10 cellular contexts compared by ENCODE assay signal in genomic region chr19:47275866-47276461, GRCh38. TPM values are rescaled to one million over a fixed set of nuclear protein-coding genes. Genes with fewer than 3 reads are reported as not detected.
DNase-seq lines count a peak whose midpoint lies in the region; ATAC-seq, FAIRE-seq and TF ChIP-seq lines count a peak whose summit lies in the region.
"Had no signal": no experiment of that assay in that cellular context is flagged by ENCODE, and none has a peak within 500 bp of the region (broad histone marks: within the 10 kb centered on the region; RNA-seq: fewer than 3 reads in every experiment).

No MANE protein-coding gene starts in this region.

- H3K27me3 Mint-ChIP-seq in T-helper 2 cell treated with Interferon-gamma antibody and Interleukin-4, amounts not matched to agents 5 μg/mL and 100 μg/mL, for 36 hours (ENCODE audit: low read depth) = no peaks in the 10 kb centered on the region
- no peaks in the 10 kb centered on the region for H3K27me3 Mint-ChIP-seq in activated T-helper 17 cell treated with anti-CD3 and anti-CD28 coated beads, Interleukin-2, amount 50 U/mL, for 72 hours
- H3K27me3 Mint-ChIP-seq in immature natural killer cell (ENCODE audit: low read depth in 3 of 3) = peaks cover 10 to 29% (median 21%) of the 10 kb centered on the region in 3 donors

- H3K27ac ChIP-seq in suprapubic skin = peak overlapping the region; percentile 5
- H3K27ac ChIP-seq: HL-60 had no signal

- ATAC-seq in activated T-helper 17 cell treated with anti-CD3 and anti-CD28 coated beads, Interleukin-2, amount 50 U/mL, for 72 hours (replicated peaks) = no peak

- no peak for FAIRE-seq in RCC 7860 (lab: Jason Lieb, UNC)

- peak overlapping the region; percentile 64 for H3K4me3 ChIP-seq in suprapubic skin

- peaks cover 13% of the 10 kb centered on the region for H3K36me3 Mint-ChIP-seq in T-helper 2 cell treated with Interferon-gamma antibody and Interleukin-4, amounts not matched to agents 5 μg/mL and 100 μg/mL, for 36 hours (ENCODE audit: low read depth)
- peaks cover 39% of the 10 kb centered on the region for H3K36me3 Mint-ChIP-seq in activated T-helper 17 cell treated with anti-CD3 and anti-CD28 coated beads, Interleukin-2, amount 50 U/mL, for 72 hours (ENCODE audit: low read depth)
- no peaks in the 10 kb centered on the region for H3K36me3 Mint-ChIP-seq in immature natural killer cell

- no peak for TF ChIP-seq POLR2A in suprapubic skin (IDR thresholded peaks at IDR 0.05)

- peak overlapping the region; percentile 72 for H3K4me3 Mint-ChIP-seq in T-helper 2 cell treated with Interferon-gamma antibody and Interleukin-4, amounts not matched to agents 5 μg/mL and 100 μg/mL, for 36 hours
- H3K4me3 Mint-ChIP-seq in activated T-helper 17 cell treated with anti-CD3 and anti-CD28 coated beads, Interleukin-2, amount 50 U/mL, for 72 hours = peak overlapping the region; percentile 70
- H3K4me3 Mint-ChIP-seq in immature natural killer cell = peak overlapping the region; percentile 73 to 83 (median 79)

- peaks cover 35% of the 10 kb centered on the region for H3K4me1 ChIP-seq in suprapubic skin

- 45% methylated on average over 7 of the region's 12 CpGs for WGBS in suprapubic skin

- peaks cover 18% of the 10 kb centered on the region for H3K4me1 Mint-ChIP-seq in T-helper 2 cell treated with Interferon-gamma antibody and Interleukin-4, amounts not matched to agents 5 μg/mL and 100 μg/mL, for 36 hours (ENCODE audit: low read depth)
- H3K4me1 Mint-ChIP-seq in activated T-helper 17 cell treated with anti-CD3 and anti-CD28 coated beads, Interleukin-2, amount 50 U/mL, for 72 hours = peaks cover 26% of the 10 kb centered on the region
- peaks cover 20 to 22% of the 10 kb centered on the region in 2 donors for H3K4me1 Mint-ChIP-seq in immature natural killer cell

- TF ChIP-seq EP300 in suprapubic skin (IDR thresholded peaks at IDR 0.05) = no peak

- H3K27me3 ChIP-seq in suprapubic skin = no peaks in the 10 kb centered on the region

- H3K9me3 ChIP-seq in suprapubic skin = no peaks in the 10 kb centered on the region

- no peak for TF ChIP-seq CTCF in suprapubic skin (IDR thresholded peaks at IDR 0.05)

- H3K36me3 ChIP-seq in suprapubic skin = peaks cover 9% of the 10 kb centered on the region

- peak overlapping the region; percentile 60 for H3K27ac Mint-ChIP-seq in T-helper 2 cell treated with Interferon-gamma antibody and Interleukin-4, amounts not matched to agents 5 μg/mL and 100 μg/mL, for 36 hours
- peak overlapping the region; percentile 56 for H3K27ac Mint-ChIP-seq in activated T-helper 17 cell treated with anti-CD3 and anti-CD28 coated beads, Interleukin-2, amount 50 U/mL, for 72 hours
- H3K27ac Mint-ChIP-seq in immature natural killer cell = peak overlapping the region; percentile 48 to 73 (median 64)

- DNase-seq in T-helper 2 cell treated with Interferon-gamma antibody and Interleukin-4, amounts not matched to agents 5 μg/mL and 100 μg/mL, for 36 hours (ENCODE audit: low spot score) = no peak
- DNase-seq in T-helper 2 cell (no peak), immature natural killer cell (no peak), suprapubic skin (ENCODE audit: low spot score in 2 of 2) (peak in 1 of 2 donors; percentile 80), RCC 7860 (ENCODE audit: low spot score) (no peak), cortex of kidney (lab: John Stamatoyannopoulos, UW) (no peak), NCI-H226 (no peak)

- no peaks in the 10 kb centered on the region for H3K9me3 Mint-ChIP-seq in T-helper 2 cell treated with Interferon-gamma antibody and Interleukin-4, amounts not matched to agents 5 μg/mL and 100 μg/mL, for 36 hours
- no peaks in the 10 kb centered on the region for H3K9me3 Mint-ChIP-seq in activated T-helper 17 cell treated with anti-CD3 and anti-CD28 coated beads, Interleukin-2, amount 50 U/mL, for 72 hours
- no peaks in the 10 kb centered on the region for H3K9me3 Mint-ChIP-seq in immature natural killer cell

RNA-seq across cellular contexts. Expression of gene INAFM1, which starts 1.3 kb away (rescaled TPM):
- 10 to 100 TPM; 12.9 to 21.6 TPM for total RNA-seq in activated T-helper 17 cell treated with anti-CD3 and anti-CD28 coated beads, Interleukin-2, amount 50 U/mL, for 72 hours
- 1 to 10 TPM; 1.2 to 3.9 (median 2.3) TPM for polyA plus RNA-seq in immature natural killer cell
- total RNA-seq in suprapubic skin = 10 to 100 TPM in 2 of 4 donors, 1 to 10 TPM in 2; 6.6 to 13.5 (median 10.6) TPM

RNA-seq across cellular contexts. Expression of gene CCDC9, which starts 19.6 kb away (rescaled TPM):
- total RNA-seq in activated T-helper 17 cell treated with anti-CD3 and anti-CD28 coated beads, Interleukin-2, amount 50 U/mL, for 72 hours = 10 to 100 TPM; 38.9 to 44.6 TPM
- 10 to 100 TPM in 1 of 3 donors, 1 to 10 TPM in 2; 2.6 to 12.2 (median 5.1) TPM for polyA plus RNA-seq in immature natural killer cell
- 10 to 100 TPM; 24.6 to 33.2 (median 27.4) TPM for total RNA-seq in suprapubic skin

RNA-seq across cellular contexts. Expression of gene C5AR1, which starts 33.7 kb away (rescaled TPM):
- total RNA-seq in activated T-helper 17 cell treated with anti-CD3 and anti-CD28 coated beads, Interleukin-2, amount 50 U/mL, for 72 hours = 1 to 10 TPM in 1 of 2 donors, under 1 TPM in 1; 0.85 to 2.4 TPM
- under 1 TPM in 2 of 3 donors, not detected in 1; 0.16 to 0.36 TPM for polyA plus RNA-seq in immature natural killer cell
- 1 to 10 TPM; 1.2 to 2.4 (median 1.5) TPM for total RNA-seq in suprapubic skin
- total RNA-seq: pulmonary artery endothelial cell had no signal

RNA-seq across cellular contexts. Expression of gene BBC3, which starts 45.0 kb away (rescaled TPM):
- 10 to 100 TPM; 18.7 to 41.9 TPM for total RNA-seq in activated T-helper 17 cell treated with anti-CD3 and anti-CD28 coated beads, Interleukin-2, amount 50 U/mL, for 72 hours
- 10 to 100 TPM in 1 of 3 donors, 1 to 10 TPM in 2; 8.3 to 13.9 (median 8.4) TPM for polyA plus RNA-seq in immature natural killer cell
- total RNA-seq in suprapubic skin = 10 to 100 TPM in 2 of 4 donors, 1 to 10 TPM in 2; 5.6 to 13.6 (median 9.7) TPM

RNA-seq across cellular contexts. Expression of gene C5AR2, which starts 56.0 kb away (rescaled TPM):
- under 1 TPM; 0.13 to 0.19 TPM for total RNA-seq in activated T-helper 17 cell treated with anti-CD3 and anti-CD28 coated beads, Interleukin-2, amount 50 U/mL, for 72 hours
- under 1 TPM in 2 of 3 donors, not detected in 1; 0.18 to 0.29 TPM for polyA plus RNA-seq in immature natural killer cell
- total RNA-seq in suprapubic skin = 1 to 10 TPM in 2 of 4 donors, under 1 TPM in 2; 0.68 to 3.1 (median 1.5) TPM
